ENCODE assay signal across 1 cellular context in genomic region chr18:8970843-8971242, GRCh38.
TF ChIP-seq lines count a peak whose summit lies in the region.

No MANE protein-coding gene starts in this region.

TF ChIP-seq in IMR-90, 13 proteins besides CTCF, POLR2A, EP300 and RAD21:
- TF ChIP-seq SMC3 (IDR thresholded peaks at IDR 0.05; ENCODE audit: low read depth, low read length): no peak
- TF ChIP-seq BHLHE40 (IDR thresholded peaks at IDR 0.05; ENCODE audit: low read depth, low read length): no peak
- TF ChIP-seq ELK1 (IDR thresholded peaks at IDR 0.05; ENCODE audit: borderline replicate concordance, low read depth, low read length): no peak
- TF ChIP-seq MXI1 (IDR thresholded peaks at IDR 0.05; ENCODE audit: borderline replicate concordance, low read depth, low read length): no peak
- no peak for TF ChIP-seq CHD1 (IDR thresholded peaks at IDR 0.05; ENCODE audit: low read depth, low read length)
- TF ChIP-seq USF2 (IDR thresholded peaks at IDR 0.05; ENCODE audit: low read depth, low read length): no peak
- TF ChIP-seq RCOR1 (IDR thresholded peaks at IDR 0.05; ENCODE audit: insufficient replicate concordance, low read length): no peak
- no peak for TF ChIP-seq FOS (IDR thresholded peaks at IDR 0.05; ENCODE audit: low read depth, low read length)
- TF ChIP-seq CEBPB (IDR thresholded peaks at IDR 0.05; ENCODE audit: low read depth, low read length): no peak
- TF ChIP-seq RFX5 (IDR thresholded peaks at IDR 0.05; ENCODE audit: low read depth, low read length): no peak
- TF ChIP-seq MAFK (IDR thresholded peaks at IDR 0.05; ENCODE audit: low read depth, low read length): no peak
- no peak for TF ChIP-seq NFE2L2 (IDR thresholded peaks at IDR 0.05; ENCODE audit: low read depth, low read length)
- TF ChIP-seq MAZ (IDR thresholded peaks at IDR 0.05; ENCODE audit: borderline replicate concordance, low read depth, low read length): no peak
